In the genomic region with DNA sequence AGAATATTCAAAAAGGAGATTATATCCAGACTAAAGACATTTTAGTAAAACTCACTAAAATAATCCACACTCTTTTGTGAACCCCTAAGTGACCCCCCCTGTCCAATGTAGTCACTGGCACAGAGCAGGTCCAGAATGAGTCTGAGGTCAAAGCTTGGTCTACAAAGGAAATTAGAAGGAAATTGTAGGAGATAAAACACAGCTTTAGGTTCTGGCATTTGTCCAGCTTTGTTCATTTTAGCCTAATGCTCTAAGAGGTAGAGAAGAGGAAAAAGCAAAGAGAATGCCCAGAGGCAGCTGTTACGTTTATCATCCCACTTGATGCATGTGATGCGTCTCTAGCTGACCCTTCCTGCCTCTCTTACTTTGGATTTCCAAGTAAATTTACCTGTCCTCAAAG, we compare ENCODE assay signal across 8 cellular contexts.
DNase-seq lines count a peak whose midpoint lies in the region; ATAC-seq and FAIRE-seq lines count a peak whose summit lies in the region.
"Had no signal": no experiment of that assay in that cellular context is flagged by ENCODE, and none has a peak within 500 bp of the region (broad histone marks: within the 10 kb centered on the region; RNA-seq: fewer than 3 reads in every experiment).

No MANE protein-coding gene starts in this region.

- peak overlapping the region; percentile 63 for H3K4me3 ChIP-seq in endocrine pancreas (ENCODE audit: control insufficient read depth, insufficient read depth, low read length)
- no peak overlapping the region for H3K4me3 ChIP-seq in small intestine (ENCODE audit: low read depth in 1 of 2, low read length in 2 of 2)
- H3K4me3 ChIP-seq: mucosa of descending colon had no signal

- H3K36me3 ChIP-seq in endocrine pancreas (ENCODE audit: control insufficient read depth, insufficient read depth, low read length) (no peaks in the 10 kb centered on the region), small intestine (ENCODE audit: control insufficient read depth in 2 of 2, insufficient read depth in 2 of 2, low read length in 2 of 2) (peaks cover 0 to 2% of the 10 kb centered on the region in 2 donors)

- H3K9ac ChIP-seq in endocrine pancreas (ENCODE audit: control insufficient read depth, insufficient read depth, low read length) = no peak overlapping the region

- ATAC-seq in HG02678 (IDR thresholded peaks at IDR 0.05; ENCODE audit: unreplicated experiment) = no peak
- no peak for ATAC-seq in GM21447 (IDR thresholded peaks at IDR 0.05; ENCODE audit: unreplicated experiment)

- H3K27me3 ChIP-seq in endocrine pancreas (ENCODE audit: control insufficient read depth, insufficient read depth, low read length) (no peaks in the 10 kb centered on the region), small intestine (ENCODE audit: control insufficient read depth in 2 of 2, insufficient read depth in 2 of 2, low read length in 2 of 2) (no peaks in the 10 kb centered on the region)

- H3K4me1 ChIP-seq in endocrine pancreas (ENCODE audit: control insufficient read depth, insufficient read depth, low read length) (peaks cover 15% of the 10 kb centered on the region), small intestine (ENCODE audit: control insufficient read depth in 2 of 2, insufficient read depth in 1 of 2, low read depth in 1 of 2, low read length in 1 of 2) (peaks cover 0 to 5% of the 10 kb centered on the region in 2 donors)

- peak overlapping the region in 1 of 2 donors; percentile 59 for H3K27ac ChIP-seq in small intestine (ENCODE audit: low read depth in 1 of 2, low read length in 1 of 2)

- WGBS in small intestine, 3 donors = 22 to 42% (median 30%) methylated on average over 2 of the region's 2 CpGs

- no peak for FAIRE-seq in small intestine (lab: Jason Lieb, UNC)

- DNase-seq in LHCN-M2 (ENCODE audit: low read depth) (peak; percentile 28), NCI-H69 (lab: John Stamatoyannopoulos, UW) (peak; percentile 78), small intestine (peak; percentile 16), NCI-H526 (lab: John Stamatoyannopoulos, UW) (no peak)

- H3K9me3 ChIP-seq in endocrine pancreas (ENCODE audit: control insufficient read depth, low read length) (no peaks in the 10 kb centered on the region), small intestine (ENCODE audit: control insufficient read depth, low read depth) (no peaks in the 10 kb centered on the region)
- H3K9me3 ChIP-seq: mucosa of descending colon had no signal

Comparison
In these comparisons a context has a peak if more than half of its experiments do, and no peak if none do; other contexts are left out.
1. DNase-seq: peak in LHCN-M2 (single experiment), NCI-H69 (single experiment) and small intestine (single experiment); none in NCI-H526 (0 of 2).